Comparison of ENCODE assay signal across 22 cellular contexts in the genomic region with DNA sequence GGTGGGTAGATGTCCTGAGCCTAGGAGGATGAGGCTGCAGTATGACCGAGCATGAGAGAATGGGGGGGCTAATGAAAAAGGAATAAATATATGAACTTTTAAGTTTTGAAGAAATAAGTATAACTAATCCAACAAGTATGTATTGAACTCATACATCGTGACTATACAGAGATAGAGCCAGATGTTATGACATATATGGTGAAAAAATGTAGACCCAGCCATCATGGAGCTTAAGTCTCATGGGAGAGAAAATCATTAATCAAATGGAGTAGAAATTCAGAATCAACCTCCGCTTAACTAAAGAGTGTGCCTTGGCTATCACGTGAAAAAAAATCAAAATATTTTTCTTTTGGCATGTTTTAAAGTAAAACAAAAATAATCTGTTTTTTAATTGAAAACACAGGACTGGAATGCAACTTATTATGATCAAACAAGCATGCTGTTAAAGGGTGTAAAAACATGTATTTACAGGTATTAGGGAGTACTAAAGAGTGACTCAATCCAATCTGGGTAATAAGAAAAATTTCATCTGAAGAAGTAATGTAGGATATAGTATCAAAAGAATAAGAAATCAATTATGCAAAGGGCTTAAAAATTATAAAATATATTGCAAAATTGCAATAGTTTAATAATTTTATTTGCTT.
"Had no signal": no experiment of that assay in that cellular context is flagged by ENCODE, and none has a peak within 500 bp of the region (broad histone marks: within the 10 kb centered on the region; RNA-seq: fewer than 3 reads in every experiment).

No MANE protein-coding gene starts in this region.

- H3K36me3 Mint-ChIP-seq: memory B cell, mesothelial cell of epicardium, natural killer cell, neural progenitor cell, type B pancreatic cell had no signal

- H3K27ac ChIP-seq: coronary artery, epithelial cell of prostate, esophagus muscularis mucosa, heart right ventricle, left ventricle myocardium inferior, lower lobe of right lung, neural progenitor cell, pancreas had no signal

- H3K27me3 ChIP-seq: esophagus muscularis mucosa, heart right ventricle, neural progenitor cell, pancreas had no signal

- H3K4me1 Mint-ChIP-seq: endodermal cell, memory B cell, natural killer cell, neural progenitor cell had no signal

- H3K9me3 ChIP-seq: esophagus muscularis mucosa, heart right ventricle, lower lobe of right lung, pancreas had no signal

- H3K36me3 ChIP-seq: esophagus muscularis mucosa, heart right ventricle, left ventricle myocardium inferior, lower lobe of right lung, neural progenitor cell, pancreas had no signal

- H3K27ac Mint-ChIP-seq: endodermal cell, memory B cell, mesothelial cell of epicardium, natural killer cell, neural progenitor cell, progenitor cell of endocrine pancreas, type B pancreatic cell had no signal

- ATAC-seq: heart right ventricle, lower lobe of right lung, natural killer cell, pancreas, right cardiac atrium had no signal

- H3K4me1 ChIP-seq: esophagus muscularis mucosa, heart right ventricle, left ventricle myocardium inferior, lower lobe of right lung, neural progenitor cell, pancreas had no signal

- DNase-seq: effector CD4-positive, alpha-beta T cell; endodermal cell; heart right ventricle; hypothalamus; islet precursor cell; left ventricle myocardium inferior; lower lobe of right lung; natural killer cell; nucleus accumbens; pancreas; right cardiac atrium; stimulated activated CD4-positive, alpha-beta T cell treated with anti-CD3 and anti-CD28 coated beads, Interleukin-2, amount 100 ng/mL, for 48 hours; stimulated activated naive CD4-positive, alpha-beta T cell treated with Interleukin-2 at 50 U/mL for 16 hours had no signal

- H3K9me3 Mint-ChIP-seq: endodermal cell, memory B cell, mesothelial cell of epicardium, neural progenitor cell, type B pancreatic cell had no signal

- H3K4me3 ChIP-seq: coronary artery, esophagus muscularis mucosa, heart right ventricle, left ventricle myocardium inferior, lower lobe of right lung, neural progenitor cell, pancreas, smooth muscle cell had no signal

- H3K4me3 Mint-ChIP-seq: endodermal cell, memory B cell, mesothelial cell of epicardium, natural killer cell, neural progenitor cell, type B pancreatic cell had no signal

- H3K27me3 Mint-ChIP-seq: memory B cell, progenitor cell of endocrine pancreas, type B pancreatic cell had no signal
